ENCODE assay signal across 1 cellular context in the genomic region with DNA sequence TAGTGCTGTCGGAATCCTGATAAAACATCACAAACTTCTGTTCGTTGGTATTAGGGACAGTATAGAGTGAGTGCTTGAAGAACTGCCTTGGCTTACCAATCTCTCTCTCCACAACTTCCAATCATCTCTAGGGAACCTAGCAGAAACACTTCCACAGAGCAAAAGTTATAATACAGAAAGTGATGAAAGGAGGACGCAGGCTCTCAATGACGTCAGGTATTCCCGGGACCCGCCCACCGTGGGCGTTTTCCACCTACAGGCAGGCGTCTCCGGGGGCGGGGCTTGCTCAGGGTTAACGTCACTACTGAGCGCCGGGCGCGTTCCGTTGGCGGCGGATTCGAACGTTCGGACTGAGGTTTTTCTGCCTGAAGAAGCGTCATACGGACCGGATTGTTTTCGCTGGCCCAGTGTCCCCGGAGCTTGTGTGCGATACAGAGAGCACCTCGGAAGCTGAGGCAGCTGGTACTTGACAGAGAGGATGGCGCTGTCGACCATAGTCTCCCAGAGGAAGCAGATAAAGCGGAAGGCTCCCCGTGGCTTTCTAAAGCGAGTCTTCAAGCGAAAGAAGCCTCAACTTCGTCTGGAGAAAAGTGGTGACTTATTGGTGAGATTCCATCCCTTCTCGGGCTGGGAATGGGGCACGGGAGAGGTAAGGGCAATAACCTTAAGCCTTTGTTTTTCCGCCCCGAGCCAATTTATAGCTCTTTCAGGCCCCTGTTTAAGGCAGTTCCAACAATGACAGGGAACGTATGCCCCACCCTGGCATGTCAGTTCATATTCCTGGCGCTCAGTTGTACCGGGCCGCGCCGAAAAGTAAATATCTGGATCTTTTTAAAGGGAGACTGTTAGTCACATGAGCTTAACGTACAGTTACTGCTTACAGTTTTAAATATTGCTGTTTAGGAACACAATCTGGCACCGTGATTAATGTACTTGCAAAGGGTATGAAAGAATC.
TF ChIP-seq lines count a peak whose summit lies in the region.

CENPW (plus strand) TSS at position 320 of the 955 bp plus-strand sequence; CDS start at position 479, 159 bp downstream.

TF ChIP-seq in HepG2, 621 proteins besides CTCF, POLR2A, EP300 and RAD21 (continued from another document and continues in another):
- TF ChIP-seq SNRNP70 (IDR thresholded peaks at IDR 0.05; ENCODE audit: low read depth, low read length) (no peak), PTBP1 (IDR thresholded peaks at IDR 0.05; ENCODE audit: low read depth, low read length, poor library complexity, severe bottlenecking) (no peak), GLMP (CRISPR knock-in tag; IDR thresholded peaks at IDR 0.05; ENCODE audit: borderline replicate concordance) (no peak), MIXL1 (CRISPR knock-in tag; IDR thresholded peaks at IDR 0.05) (peak; percentile 69; the same call in 1 of the 2 replicates), ZNF564 (CRISPR knock-in tag; IDR thresholded peaks at IDR 0.05) (no peak), ZNF350 (CRISPR knock-in tag; IDR thresholded peaks at IDR 0.05; ENCODE audit: borderline replicate concordance, low read depth) (peak; percentile 90; the same call in 1 of the 2 replicates), SMAD3 (CRISPR knock-in tag; IDR thresholded peaks at IDR 0.05) (peak; percentile 81; the same call in 1 of the 2 replicates), KAT8 (CRISPR knock-in tag; IDR thresholded peaks at IDR 0.05) (peak; percentile 95), CEBPG (CRISPR knock-in tag; IDR thresholded peaks at IDR 0.05) (no peak), DNMT3B (CRISPR knock-in tag; conservative IDR thresholded peaks at IDR 0.05) (0 out of 2 replicates have a peak, but pooled peaks have one; percentile 69), ZFP36L2 (CRISPR knock-in tag; IDR thresholded peaks at IDR 0.05) (0 out of 2 replicates have a peak, but pooled peaks have one; percentile 34), BCL3 (CRISPR knock-in tag; IDR thresholded peaks at IDR 0.05) (no peak), SIN3B (IDR thresholded peaks at IDR 0.05; ENCODE audit: low read length) (peak; percentile 100), ARHGAP35 (CRISPR knock-in tag; IDR thresholded peaks at IDR 0.05; ENCODE audit: borderline replicate concordance) (peak; percentile 81; the same call in 1 of the 2 replicates), ZNF724P (CRISPR knock-in tag; IDR thresholded peaks at IDR 0.05; ENCODE audit: borderline replicate concordance) (peak; percentile 75; the same call in 1 of the 2 replicates), TIGD3 (CRISPR knock-in tag; IDR thresholded peaks at IDR 0.05; ENCODE audit: borderline replicate concordance) (no peak), EED (CRISPR knock-in tag; IDR thresholded peaks at IDR 0.05) (no peak), ZNF17 (CRISPR knock-in tag; IDR thresholded peaks at IDR 0.05) (no peak), HMGA1 (CRISPR knock-in tag; conservative IDR thresholded peaks at IDR 0.05) (no peak), RARA (CRISPR knock-in tag; IDR thresholded peaks at IDR 0.05) (no peak), GABPB1 (CRISPR knock-in tag; IDR thresholded peaks at IDR 0.05) (peak; percentile 88), SOX13 (IDR thresholded peaks at IDR 0.05) (no peak), SOX13 (CRISPR knock-in tag; conservative IDR thresholded peaks at IDR 0.05 in 1 of 2, IDR thresholded peaks at IDR 0.05 in 1 of 2) (peak in 1 of 2 experiments; percentile 63; a peak in 1 of 4 replicates), FOXJ3 (CRISPR knock-in tag; IDR thresholded peaks at IDR 0.05; ENCODE audit: borderline replicate concordance) (peak; percentile 49; the same call in 1 of the 2 replicates), KLF6 (CRISPR knock-in tag; IDR thresholded peaks at IDR 0.05) (peak; percentile 48; the same call in 1 of the 2 replicates), PHF5A (CRISPR knock-in tag; IDR thresholded peaks at IDR 0.05; ENCODE audit: low read depth, unreplicated experiment) (no peak), MTF2 (CRISPR knock-in tag; IDR thresholded peaks at IDR 0.05; ENCODE audit: borderline replicate concordance) (no peak), NFIC (IDR thresholded peaks at IDR 0.05; ENCODE audit: low read length) (no peak), ZZZ3 (CRISPR knock-in tag; IDR thresholded peaks at IDR 0.05; ENCODE audit: borderline replicate concordance) (0 out of 2 replicates have a peak, but pooled peaks have one; percentile 30), ZNF788 (CRISPR knock-in tag; IDR thresholded peaks at IDR 0.05; ENCODE audit: borderline replicate concordance) (peak; percentile 88; the same call in 1 of the 2 replicates), RARG (CRISPR knock-in tag; IDR thresholded peaks at IDR 0.05; ENCODE audit: low read depth) (0 out of 2 replicates have a peak, but pooled peaks have one; percentile 38), SYNCRIP (IDR thresholded peaks at IDR 0.05; ENCODE audit: insufficient read depth, low read depth, low read length) (no peak), HMG20B (CRISPR knock-in tag; conservative IDR thresholded peaks at IDR 0.05) (0 out of 2 replicates have a peak, but pooled peaks have one; percentile 32), ZNF180 (CRISPR knock-in tag; IDR thresholded peaks at IDR 0.05; ENCODE audit: borderline replicate concordance, low read depth) (no peak), ZNF318 (CRISPR knock-in tag; IDR thresholded peaks at IDR 0.05) (0 out of 2 replicates have a peak, but pooled peaks have one; percentile 53), HDAC1 (CRISPR knock-in tag; IDR thresholded peaks at IDR 0.05) (peak; percentile 100)
- TF ChIP-seq, protein P1, sequence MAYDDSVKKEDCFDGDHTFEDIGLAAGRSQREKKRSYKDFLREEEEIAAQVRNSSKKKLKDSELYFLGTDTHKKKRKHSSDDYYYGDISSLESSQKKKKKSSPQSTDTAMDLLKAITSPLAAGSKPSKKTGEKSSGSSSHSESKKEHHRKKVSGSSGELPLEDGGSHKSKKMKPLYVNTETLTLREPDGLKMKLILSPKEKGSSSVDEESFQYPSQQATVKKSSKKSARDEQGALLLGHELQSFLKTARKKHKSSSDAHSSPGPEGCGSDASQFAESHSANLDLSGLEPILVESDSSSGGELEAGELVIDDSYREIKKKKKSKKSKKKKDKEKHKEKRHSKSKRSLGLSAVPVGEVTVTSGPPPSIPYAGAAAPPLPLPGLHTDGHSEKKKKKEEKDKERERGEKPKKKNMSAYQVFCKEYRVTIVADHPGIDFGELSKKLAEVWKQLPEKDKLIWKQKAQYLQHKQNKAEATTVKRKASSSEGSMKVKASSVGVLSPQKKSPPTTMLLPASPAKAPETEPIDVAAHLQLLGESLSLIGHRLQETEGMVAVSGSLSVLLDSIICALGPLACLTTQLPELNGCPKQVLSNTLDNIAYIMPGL (CRISPR knock-in tag; IDR thresholded peaks at IDR 0.05; ENCODE audit: borderline replicate concordance in 1 of 2, low read depth in 1 of 2) = peak; percentile 77 to 79
- TF ChIP-seq, protein P2, sequence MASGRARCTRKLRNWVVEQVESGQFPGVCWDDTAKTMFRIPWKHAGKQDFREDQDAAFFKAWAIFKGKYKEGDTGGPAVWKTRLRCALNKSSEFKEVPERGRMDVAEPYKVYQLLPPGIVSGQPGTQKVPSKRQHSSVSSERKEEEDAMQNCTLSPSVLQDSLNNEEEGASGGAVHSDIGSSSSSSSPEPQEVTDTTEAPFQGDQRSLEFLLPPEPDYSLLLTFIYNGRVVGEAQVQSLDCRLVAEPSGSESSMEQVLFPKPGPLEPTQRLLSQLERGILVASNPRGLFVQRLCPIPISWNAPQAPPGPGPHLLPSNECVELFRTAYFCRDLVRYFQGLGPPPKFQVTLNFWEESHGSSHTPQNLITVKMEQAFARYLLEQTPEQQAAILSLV (CRISPR knock-in tag; IDR thresholded peaks at IDR 0.05; ENCODE audit: borderline replicate concordance) = peak; percentile 72; the same call in 1 of the 2 replicates
- TF ChIP-seq, protein P3, sequence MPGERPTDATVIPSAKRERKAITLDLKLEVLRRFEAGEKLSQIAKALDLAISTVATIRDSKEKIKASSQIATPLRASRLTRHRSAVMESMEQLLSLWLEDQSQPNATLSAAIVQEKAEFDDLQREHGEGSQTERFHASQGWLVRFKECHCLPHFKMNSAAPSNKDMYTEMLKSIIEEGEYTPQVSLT (CRISPR knock-in tag; IDR thresholded peaks at IDR 0.05; ENCODE audit: borderline replicate concordance, low read depth) = no peak
